Comparison of ENCODE assay signal across 25 cellular contexts in the genomic region with DNA sequence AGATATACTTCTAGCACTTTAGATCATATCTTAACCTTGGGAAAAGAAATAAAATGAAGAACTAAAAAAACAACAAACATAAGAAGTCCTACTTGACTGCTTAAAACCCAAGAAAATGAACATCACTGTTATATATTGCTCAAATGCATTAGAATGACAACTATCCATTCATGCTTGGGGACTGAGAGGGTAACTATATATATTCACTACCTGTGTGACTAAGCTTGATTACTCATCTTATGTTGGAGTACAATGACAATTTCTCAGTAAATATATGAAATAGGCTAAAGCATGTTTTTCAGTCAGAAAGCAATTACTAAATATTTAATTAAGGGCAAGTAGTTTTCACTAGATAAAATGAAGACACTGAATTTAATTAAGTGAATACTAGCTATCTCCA.
"Had no signal": no experiment of that assay in that cellular context is flagged by ENCODE, and none has a peak within 500 bp of the region (broad histone marks: within the 10 kb centered on the region; RNA-seq: fewer than 3 reads in every experiment).

No MANE protein-coding gene starts in this region.

- ATAC-seq: activated CD8-positive, alpha-beta T cell treated with anti-CD3 and anti-CD28 coated beads for 36 hours; gastrocnemius medialis; left lobe of liver had no signal

- H3K9me3 Mint-ChIP-seq: activated CD4-positive, alpha-beta T cell treated with anti-CD3 and anti-CD28 coated beads, Interleukin-2, amount 10 ng/mL, durations not matched to agents 24 days and 14 days; activated CD8-positive, alpha-beta T cell treated with anti-CD3 and anti-CD28 coated beads for 36 hours; brain; central memory CD8-positive, alpha-beta T cell; endodermal cell; mesothelial cell of epicardium; nephron; T-helper 2 cell treated with Interferon-gamma antibody and Interleukin-4, amounts not matched to agents 5 μg/mL and 100 μg/mL, for 36 hours had no signal

- H3K27ac Mint-ChIP-seq: activated CD4-positive, alpha-beta T cell treated with anti-CD3 and anti-CD28 coated beads, Interleukin-2, amount 10 ng/mL, durations not matched to agents 24 days and 14 days; activated CD8-positive, alpha-beta T cell treated with anti-CD3 and anti-CD28 coated beads for 36 hours; brain; endodermal cell; mesothelial cell of epicardium; nephron; T-helper 2 cell treated with Interferon-gamma antibody and Interleukin-4, amounts not matched to agents 5 μg/mL and 100 μg/mL, for 36 hours had no signal

- H3K4me1 ChIP-seq: colonic mucosa, gastrocnemius medialis, suprapubic skin, transverse colon, uterus had no signal

- H3K4me1 Mint-ChIP-seq: brain, endodermal cell, mesothelial cell of epicardium, nephron had no signal

- H3K27me3 Mint-ChIP-seq: activated CD4-positive, alpha-beta T cell treated with anti-CD3 and anti-CD28 coated beads, Interleukin-2, amount 10 ng/mL, durations not matched to agents 24 days and 14 days; activated CD8-positive, alpha-beta T cell treated with anti-CD3 and anti-CD28 coated beads for 36 hours; brain; central memory CD8-positive, alpha-beta T cell had no signal

- H3K36me3 ChIP-seq: colonic mucosa, uterus had no signal

- H3K27me3 ChIP-seq: colonic mucosa, gastrocnemius medialis, suprapubic skin, transverse colon, uterus had no signal

- H3K4me3 Mint-ChIP-seq: activated CD4-positive, alpha-beta T cell treated with anti-CD3 and anti-CD28 coated beads, Interleukin-2, amount 10 ng/mL, durations not matched to agents 24 days and 14 days; activated CD8-positive, alpha-beta T cell treated with anti-CD3 and anti-CD28 coated beads for 36 hours; brain; central memory CD8-positive, alpha-beta T cell; endodermal cell; mesothelial cell of epicardium; nephron; T-helper 2 cell treated with Interferon-gamma antibody and Interleukin-4, amounts not matched to agents 5 μg/mL and 100 μg/mL, for 36 hours had no signal

- H3K4me3 ChIP-seq: colonic mucosa, gastrocnemius medialis, lung, suprapubic skin, transverse colon, uterus had no signal

- H3K9me3 ChIP-seq: colonic mucosa, gastrocnemius medialis, suprapubic skin, transverse colon, uterus had no signal

- DNase-seq: activated CD4-positive, alpha-beta T cell treated with anti-CD3 and anti-CD28 coated beads, Interleukin-2, amount 10 ng/mL, durations not matched to agents 24 days and 14 days; activated CD8-positive, alpha-beta T cell treated with anti-CD3 and anti-CD28 coated beads for 36 hours; activated gamma-delta T cell; activated T-cell treated with anti-CD3 and anti-CD28 coated beads, Interleukin-2, amount 50 U/mL, for 48 hours; anterior cingulate cortex; colonic mucosa; endodermal cell; gastrocnemius medialis; head of caudate nucleus; posterior cingulate gyrus; retina; stimulated activated CD4-positive, alpha-beta T cell treated with anti-CD3 and anti-CD28 coated beads, Interleukin-12 subunit alpha, Interleukin-12 subunit beta, amount 100 ng/mL, for 4 hours; stimulated activated CD4-positive, alpha-beta T cell treated with anti-CD3 and anti-CD28 coated beads, Interleukin-1b, Interleukin-23, amount 100 ng/mL, for 48 hours; stimulated activated CD8-positive, alpha-beta memory T cell treated with anti-CD3 and anti-CD28 coated beads, Interleukin-4, amount 100 ng/mL, for 48 hours; stimulated activated naive CD4-positive, alpha-beta T cell treated with Interleukin-2 at 50 U/mL for 16 hours; transverse colon; uterus had no signal

- H3K27ac ChIP-seq: colonic mucosa, gastrocnemius medialis, suprapubic skin, transverse colon, uterus had no signal
